ENCODE assay signal across 1 cellular context in genomic region chrX:121322159-121322558, GRCh38.
TF ChIP-seq lines count a peak whose summit lies in the region.

No MANE protein-coding gene starts in this region.

TF ChIP-seq in GM12878, 131 proteins besides CTCF, POLR2A, EP300 and RAD21 (continued from another document):
- TF ChIP-seq BCLAF1 (IDR thresholded peaks at IDR 0.05), result no peak
- no peak for TF ChIP-seq TCF3 (IDR thresholded peaks at IDR 0.05; ENCODE audit: borderline replicate concordance, insufficient read depth, low read depth, low read length)
- no peak for TF ChIP-seq MXI1 (IDR thresholded peaks at IDR 0.05; ENCODE audit: low read depth, low read length)
- no peak for TF ChIP-seq IRF4 (IDR thresholded peaks at IDR 0.05; ENCODE audit: low read depth, low read length)
- TF ChIP-seq BHLHE40 (IDR thresholded peaks at IDR 0.05; ENCODE audit: borderline replicate concordance in 1 of 2, low read depth in 2 of 2, low read length in 1 of 2), result no peak
